ENCODE assay signal across 22 cellular contexts in the genomic region with DNA sequence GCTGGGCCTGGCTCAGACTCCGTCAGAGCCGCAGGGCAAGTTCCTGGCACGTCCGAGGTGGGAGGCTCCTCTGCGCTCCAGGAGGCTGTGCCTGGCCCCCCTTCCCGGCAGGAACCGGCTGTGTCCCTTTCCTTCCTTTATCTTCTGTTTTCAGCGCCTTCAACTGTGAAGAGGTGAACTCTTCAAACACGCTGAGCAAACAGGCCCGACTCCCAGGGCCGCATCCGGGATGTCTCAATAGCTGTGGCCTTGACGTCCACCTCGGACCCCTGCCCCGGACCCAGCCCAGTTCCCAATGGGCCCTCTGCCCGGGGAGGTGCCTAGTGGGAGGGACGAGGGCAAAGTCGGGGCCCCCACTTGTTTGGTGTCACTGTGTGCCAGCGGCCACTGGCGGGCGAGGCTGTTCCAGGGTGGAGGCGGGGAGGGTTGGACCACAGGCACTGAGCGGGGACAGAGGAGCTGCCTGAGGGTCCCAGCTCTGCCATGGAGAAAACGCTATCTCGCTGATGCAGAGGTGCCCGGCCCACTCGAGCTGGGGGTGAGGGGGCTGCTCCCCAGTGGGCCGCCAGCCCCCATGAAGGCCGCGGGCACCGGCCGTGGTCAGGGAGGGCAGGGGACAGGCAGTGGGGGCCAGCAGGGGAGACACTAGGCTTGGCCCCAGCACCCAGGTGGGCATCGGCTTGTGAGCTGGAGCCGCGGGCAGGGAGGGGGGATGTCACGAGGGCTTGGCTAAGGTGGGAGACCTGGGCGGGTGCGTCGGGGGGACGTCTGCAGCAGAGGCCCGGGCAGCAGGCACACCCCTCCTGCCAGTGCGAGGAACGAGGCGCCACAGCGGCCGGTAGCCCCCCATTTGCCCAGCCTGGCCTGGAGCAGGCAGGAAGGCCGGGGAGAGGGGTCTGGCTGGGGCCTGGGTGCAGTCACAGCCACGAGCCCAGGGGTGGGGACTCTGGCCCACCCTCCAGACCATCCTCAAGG. TPM values are rescaled to one million over a fixed set of nuclear protein-coding genes. Genes with fewer than 3 reads are reported as not detected.
DNase-seq lines count a peak whose midpoint lies in the region; ATAC-seq and TF ChIP-seq lines count a peak whose summit lies in the region.
"Had no signal": no experiment of that assay in that cellular context is flagged by ENCODE, and none has a peak within 500 bp of the region (broad histone marks: within the 10 kb centered on the region; RNA-seq: fewer than 3 reads in every experiment).

No MANE protein-coding gene starts in this region.

- intact Hi-C loops in left colon (cut with DNase I, micrococcal nuclease) = no loop called here
- intact Hi-C loops in stomach (cut with DNase I; ENCODE audit: low total_unique reads) = no loop called here

- TF ChIP-seq CTCF in WTC11 (IDR thresholded peaks at IDR 0.05) = no peak
- TF ChIP-seq CTCF in stomach (IDR thresholded peaks at IDR 0.05) = no peak
- no peak for TF ChIP-seq CTCF in GM10266 (IDR thresholded peaks at IDR 0.05; ENCODE audit: control insufficient read depth, insufficient read depth, low read depth, missing control alignments)

- peaks cover 9 to 71% (median 23%) of the 10 kb centered on the region in 3 donors for H3K27me3 ChIP-seq in stomach
- H3K27me3 ChIP-seq: uterus had no signal

- no peak overlapping the region for H3K4me3 Mint-ChIP-seq in activated naive CD8-positive, alpha-beta T cell treated with anti-CD3 and anti-CD28 coated beads for 36 hours
- no peak overlapping the region for H3K4me3 Mint-ChIP-seq in activated naive CD8-positive, alpha-beta T cell treated with anti-CD3 and anti-CD28 coated beads, Interleukin-2, amount 50 U/mL, for 24 hours
- no peak overlapping the region for H3K4me3 Mint-ChIP-seq in WTC11
- H3K4me3 Mint-ChIP-seq: activated T-cell treated with anti-CD3 and anti-CD28 coated beads, Interleukin-2, amount 50 U/mL, for 4 hours; CD4-positive, alpha-beta memory T cell; stimulated activated memory B cell treated with anti-CD40 and anti-IgM and Interleukin-4, amounts not matched to agents 10 μg/mL and 1 μg/mL and 100 μg/mL, for 72 hours had no signal

- DNase-seq in activated naive CD8-positive, alpha-beta T cell treated with anti-CD3 and anti-CD28 coated beads for 36 hours = peak; percentile 0
- no peak for DNase-seq in activated naive CD8-positive, alpha-beta T cell treated with anti-CD3 and anti-CD28 coated beads, Interleukin-2, amount 50 U/mL, for 24 hours
- DNase-seq in WTC11 (ENCODE audit: low spot score) (no peak), left colon (peak; percentile 83 to 91), stomach (peak; percentile 50), DMS 273 (lab: John Stamatoyannopoulos, UW; ENCODE audit: unreplicated experiment) (no peak), GM10266 (ENCODE audit: extremely low spot score) (no peak)
- DNase-seq: activated T-cell treated with anti-CD3 and anti-CD28 coated beads, Interleukin-2, amount 50 U/mL, for 4 hours; caudate nucleus; mesendoderm; NCI-H2081; NCI-H82; SHP77; T-helper 2 cell; uterus had no signal

- TF ChIP-seq EP300 in stomach (IDR thresholded peaks at IDR 0.05) = no peak

- no peak for ATAC-seq in activated naive CD8-positive, alpha-beta T cell treated with anti-CD3 and anti-CD28 coated beads, Interleukin-2, amount 50 U/mL, for 24 hours
- ATAC-seq in WTC11 = no peak
- ATAC-seq in left colon = peak; percentile 58
- no peak for ATAC-seq in GM18505 (IDR thresholded peaks at IDR 0.05; ENCODE audit: unreplicated experiment)
- ATAC-seq: activated T-cell treated with anti-CD3 and anti-CD28 coated beads, Interleukin-2, amount 50 U/mL, for 4 hours; stimulated activated memory B cell treated with anti-CD40 and anti-IgM and Interleukin-4, amounts not matched to agents 10 μg/mL and 1 μg/mL and 100 μg/mL, for 72 hours had no signal

- CTCF ChIA-PET in WTC11 (lab: Charles Lee) = interaction anchor here (1.0 to 1.3 kb wide), 2 partner anchors 17 to 233 kb away, joined by 3 read pairs; no protein-coding TSS in a partner anchor

- H3K27ac Mint-ChIP-seq in activated naive CD8-positive, alpha-beta T cell treated with anti-CD3 and anti-CD28 coated beads for 36 hours = no peak overlapping the region
- no peak overlapping the region for H3K27ac Mint-ChIP-seq in activated naive CD8-positive, alpha-beta T cell treated with anti-CD3 and anti-CD28 coated beads, Interleukin-2, amount 50 U/mL, for 24 hours
- H3K27ac Mint-ChIP-seq in WTC11 = no peak overlapping the region
- H3K27ac Mint-ChIP-seq: CD4-positive, alpha-beta memory T cell; stimulated activated memory B cell treated with anti-CD40 and anti-IgM and Interleukin-4, amounts not matched to agents 10 μg/mL and 1 μg/mL and 100 μg/mL, for 72 hours had no signal

- H3K4me3 ChIP-seq in stomach = no peak overlapping the region
- H3K4me3 ChIP-seq: HAP-1, uterus had no signal

- TF ChIP-seq POLR2A in stomach (IDR thresholded peaks at IDR 0.05) = no peak
- TF ChIP-seq POLR2A in GM18505 (IDR thresholded peaks at IDR 0.05; ENCODE audit: borderline replicate concordance, extremely low read depth, insufficient read depth, insufficient read length) = no peak

- H3K9me3 ChIP-seq in stomach = no peaks in the 10 kb centered on the region
- H3K9me3 ChIP-seq: HAP-1, neutrophil, uterus had no signal

- H3K9me3 Mint-ChIP-seq in activated naive CD8-positive, alpha-beta T cell treated with anti-CD3 and anti-CD28 coated beads for 36 hours = peaks cover 6% of the 10 kb centered on the region
- H3K9me3 Mint-ChIP-seq in activated naive CD8-positive, alpha-beta T cell treated with anti-CD3 and anti-CD28 coated beads, Interleukin-2, amount 50 U/mL, for 24 hours = no peaks in the 10 kb centered on the region
- peaks cover 10% of the 10 kb centered on the region; the same call in 1 of the 2 replicates for H3K9me3 Mint-ChIP-seq in WTC11
- H3K9me3 Mint-ChIP-seq: activated T-cell treated with anti-CD3 and anti-CD28 coated beads, Interleukin-2, amount 50 U/mL, for 4 hours; CD4-positive, alpha-beta memory T cell had no signal

- POLR2A ChIA-PET in WTC11 (lab: Charles Lee) = no interaction called here

- no peaks in the 10 kb centered on the region for H3K36me3 Mint-ChIP-seq in activated naive CD8-positive, alpha-beta T cell treated with anti-CD3 and anti-CD28 coated beads for 36 hours
- H3K36me3 Mint-ChIP-seq in activated naive CD8-positive, alpha-beta T cell treated with anti-CD3 and anti-CD28 coated beads, Interleukin-2, amount 50 U/mL, for 24 hours (ENCODE audit: low read depth) = no peaks in the 10 kb centered on the region
- no peaks in the 10 kb centered on the region for H3K36me3 Mint-ChIP-seq in WTC11
- H3K36me3 Mint-ChIP-seq: CD4-positive, alpha-beta memory T cell; stimulated activated memory B cell treated with anti-CD40 and anti-IgM and Interleukin-4, amounts not matched to agents 10 μg/mL and 1 μg/mL and 100 μg/mL, for 72 hours had no signal

- peaks cover 15% of the 10 kb centered on the region for H3K27me3 Mint-ChIP-seq in activated naive CD8-positive, alpha-beta T cell treated with anti-CD3 and anti-CD28 coated beads for 36 hours
- H3K27me3 Mint-ChIP-seq in activated naive CD8-positive, alpha-beta T cell treated with anti-CD3 and anti-CD28 coated beads, Interleukin-2, amount 50 U/mL, for 24 hours = peaks cover 7% of the 10 kb centered on the region
- peaks cover 20% of the 10 kb centered on the region for H3K27me3 Mint-ChIP-seq in WTC11 (ENCODE audit: low read depth)

- H3K4me1 ChIP-seq in stomach = peaks cover 0 to 48% (median 37%) of the 10 kb centered on the region in 4 donors
- H3K4me1 ChIP-seq: HAP-1, uterus had no signal

- no peaks in the 10 kb centered on the region for H3K4me1 Mint-ChIP-seq in activated naive CD8-positive, alpha-beta T cell treated with anti-CD3 and anti-CD28 coated beads for 36 hours
- H3K4me1 Mint-ChIP-seq in activated naive CD8-positive, alpha-beta T cell treated with anti-CD3 and anti-CD28 coated beads, Interleukin-2, amount 50 U/mL, for 24 hours = no peaks in the 10 kb centered on the region
- H3K4me1 Mint-ChIP-seq in WTC11 = peaks cover 3% of the 10 kb centered on the region
- H3K4me1 Mint-ChIP-seq: stimulated activated memory B cell treated with anti-CD40 and anti-IgM and Interleukin-4, amounts not matched to agents 10 μg/mL and 1 μg/mL and 100 μg/mL, for 72 hours had no signal

- WGBS in stomach, 5 donors = 40 to 56% (median 48%) methylated on average over 31 to 48 of the region's 48 CpGs

- no peak overlapping the region for H3K27ac ChIP-seq in stomach
- H3K27ac ChIP-seq: neutrophil, uterus had no signal

- H3K36me3 ChIP-seq in stomach = no peaks in the 10 kb centered on the region
- H3K36me3 ChIP-seq: HAP-1, neutrophil, uterus had no signal

TF ChIP-seq in WTC11, 78 proteins besides CTCF, POLR2A, EP300 and RAD21:
- TF ChIP-seq, protein P1, sequence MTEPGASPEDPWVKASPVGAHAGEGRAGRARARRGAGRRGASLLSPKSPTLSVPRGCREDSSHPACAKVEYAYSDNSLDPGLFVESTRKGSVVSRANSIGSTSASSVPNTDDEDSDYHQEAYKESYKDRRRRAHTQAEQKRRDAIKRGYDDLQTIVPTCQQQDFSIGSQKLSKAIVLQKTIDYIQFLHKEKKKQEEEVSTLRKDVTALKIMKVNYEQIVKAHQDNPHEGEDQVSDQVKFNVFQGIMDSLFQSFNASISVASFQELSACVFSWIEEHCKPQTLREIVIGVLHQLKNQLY (CRISPR knock-in tag; IDR thresholded peaks at IDR 0.05) = no peak
- TF ChIP-seq GABPB1 (CRISPR knock-in tag; IDR thresholded peaks at IDR 0.05) = peak; percentile 68; the same call in 1 of the 2 replicates

RNA-seq across cellular contexts. Expression of gene MUC5B, which starts 2.7 kb away (rescaled TPM):
- total RNA-seq in activated naive CD8-positive, alpha-beta T cell treated with anti-CD3 and anti-CD28 coated beads for 36 hours = not detected
- total RNA-seq in WTC11 (2021) (0.69 to 1.6 TPM (median 1.6 TPM) in 3 replicates), left colon (100 to 1,000 TPM; 258 to 369 TPM), stomach (100 to 1,000 TPM in 1 of 5 donors, 10 to 100 TPM in 2, 1 to 10 TPM in 2; 5.8 to 516 (median 38.5) TPM)
- polyA plus RNA-seq in stomach = 1 to 10 TPM in 1 of 3 donors, under 1 TPM in 2; under 0.01 to 5.4 (median 0.68) TPM
- total RNA-seq: CD4-positive, alpha-beta memory T cell; fibroblast of villous mesenchyme; skeletal muscle tissue had no signal
- polyA plus RNA-seq: CD4-positive, alpha-beta memory T cell had no signal

Comparison
In these comparisons a context has a peak if more than half of its experiments do, and no peak if none do; other contexts are left out.
1. DNase-seq: peak in activated naive CD8-positive, alpha-beta T cell treated with anti-CD3 and anti-CD28 coated beads for 36 hours (single experiment), left colon (2 of 2) and stomach (single experiment); none in activated naive CD8-positive, alpha-beta T cell treated with anti-CD3 and anti-CD28 coated beads, Interleukin-2, amount 50 U/mL, for 24 hours (single experiment), WTC11 (single experiment), DMS 273 (single experiment) and GM10266 (single experiment).